ENCODE assay signal across 28 cellular contexts in the genomic region with DNA sequence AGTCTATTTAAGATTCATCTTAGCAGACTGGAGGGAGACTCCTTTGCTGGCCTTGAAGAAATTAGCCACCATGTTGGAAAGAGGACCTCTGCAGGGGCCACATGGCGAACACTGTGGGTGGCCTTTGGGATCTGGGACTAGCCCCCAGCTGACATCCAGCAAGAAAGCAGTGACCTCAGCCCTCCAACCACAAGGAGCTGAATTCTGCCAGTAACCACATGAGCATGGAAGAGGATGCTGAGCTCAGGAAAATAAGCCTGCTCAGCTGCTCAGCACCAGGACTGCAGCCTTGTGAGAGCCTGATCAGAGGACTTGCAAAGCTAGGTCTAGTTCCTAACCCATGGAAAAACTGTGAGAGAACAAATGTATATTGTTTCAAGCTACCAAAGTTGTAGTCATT.
DNase-seq lines count a peak whose midpoint lies in the region; ATAC-seq, FAIRE-seq and TF ChIP-seq lines count a peak whose summit lies in the region.
"Had no signal": no experiment of that assay in that cellular context is flagged by ENCODE, and none has a peak within 500 bp of the region (broad histone marks: within the 10 kb centered on the region; RNA-seq: fewer than 3 reads in every experiment).

No MANE protein-coding gene starts in this region.

- no peak overlapping the region for H2BK120ac ChIP-seq in neuronal stem cell (ENCODE audit: low read depth, low read length)

- H3K27ac ChIP-seq in astrocyte (ENCODE audit: low read depth, low read length), result no peak overlapping the region
- no peak overlapping the region for H3K27ac ChIP-seq in neuronal stem cell (replicated peaks; ENCODE audit: low read length)
- H3K27ac ChIP-seq: A549; BLaER1 treated with 17β-estradiol and CSF1 and Interleukin-3, amounts not matched to agents 10 nM and 100 nM had no signal

- in situ Hi-C loops in astrocyte of the spinal cord (cut with HindIII; ENCODE audit: low sequenced_read_pairs), result no loop called here

- H3K27ac Mint-ChIP-seq in astrocyte (ENCODE audit: unreplicated experiment) (peak overlapping the region; percentile 20), progenitor cell of endocrine pancreas (peak overlapping the region; percentile 83), mesothelial cell of epicardium (no peak overlapping the region)
- H3K27ac Mint-ChIP-seq: CD14-positive monocyte; CD4-positive, alpha-beta T cell; CD8-positive, alpha-beta memory T cell; GM23338; HFFc6 had no signal

- H3K14ac ChIP-seq in neuronal stem cell (ENCODE audit: low read length), result no peak overlapping the region

- H3K18ac ChIP-seq in neuronal stem cell (ENCODE audit: low read length), result no peak overlapping the region

- H2AFZ ChIP-seq in astrocyte (ENCODE audit: low read depth, low read length) (no peak overlapping the region), neuronal stem cell (ENCODE audit: low read length) (no peak overlapping the region)
- H2AFZ ChIP-seq: GM23338 had no signal

- FAIRE-seq in astrocyte (lab: Jason Lieb, UNC), result no peak
- FAIRE-seq: A549, D721Med, GM12878, GM19239, H54 had no signal

- DNase-seq in M059J (ENCODE audit: low read depth) (peak; percentile 9), astrocyte (ENCODE audit: low read depth) (peak; percentile 15), astrocyte of the spinal cord (ENCODE audit: low read depth, low spot score) (peak; percentile 9), progenitor cell of endocrine pancreas (ENCODE audit: low spot score, unreplicated experiment) (no peak), neuronal stem cell (ENCODE audit: low spot score) (no peak), mesothelial cell of epicardium (ENCODE audit: low spot score in 2 of 2, unreplicated experiment in 2 of 2) (no peak), NCI-H524 treated with DMSO at 0.1 percent for 48 hours (lab: John Stamatoyannopoulos, UW) (no peak)
- DNase-seq: 8988T; ACHN; AML-193; BE2C; CD4-positive, alpha-beta T cell; CD8-positive, alpha-beta memory T cell; DMS 273 treated with DMSO at 0.1 percent for 48 hours; DMS79; EL; GDM1; HFFc6 had no signal

- H3K4me1 ChIP-seq in astrocyte (ENCODE audit: insufficient read depth, low read length), result no peaks in the 10 kb centered on the region
- H3K4me1 ChIP-seq in neuronal stem cell (ENCODE audit: control insufficient read depth in 2 of 2, insufficient read depth in 1 of 2, low read depth in 1 of 2, low read length in 2 of 2), result peaks cover 0 to 6% of the 10 kb centered on the region in 2 donors
- H3K4me1 ChIP-seq: BE2C had no signal

- no peak overlapping the region for H2BK15ac ChIP-seq in neuronal stem cell (ENCODE audit: low read length)

- no peak for TF ChIP-seq CTCF in astrocyte (IDR thresholded peaks at IDR 0.05; ENCODE audit: insufficient read depth, low read depth, low read length)
- no peak for TF ChIP-seq CTCF in astrocyte of the spinal cord (IDR thresholded peaks at IDR 0.05; ENCODE audit: low read depth, low read length)
- no peak for TF ChIP-seq CTCF in progenitor cell of endocrine pancreas (IDR thresholded peaks at IDR 0.05; ENCODE audit: unreplicated experiment)
- no peak for TF ChIP-seq CTCF in mesothelial cell of epicardium (IDR thresholded peaks at IDR 0.05; ENCODE audit: unreplicated experiment)

- ATAC-seq in GM21526 (IDR thresholded peaks at IDR 0.05; ENCODE audit: low FRiP score, unreplicated experiment), result no peak
- ATAC-seq: A549, GM12878, GM23338 had no signal

- no peaks in the 10 kb centered on the region for H3K79me2 ChIP-seq in astrocyte (ENCODE audit: insufficient read depth, low read length)

- WGBS in neuronal stem cell (ENCODE audit: extremely low coverage in 2 of 2, insufficient read length in 2 of 2, insufficient replicate concordance in 1 of 2), 2 donors, result no CpG with 5 or more reads among the region's 1 CpG

- H3K27me3 Mint-ChIP-seq in astrocyte (ENCODE audit: low read depth, unreplicated experiment) (peaks cover 10% of the 10 kb centered on the region), progenitor cell of endocrine pancreas (no peaks in the 10 kb centered on the region), mesothelial cell of epicardium (ENCODE audit: low read depth) (peaks cover 2% of the 10 kb centered on the region)
- H3K27me3 Mint-ChIP-seq: CD4-positive, alpha-beta T cell; CD8-positive, alpha-beta memory T cell had no signal

- no peak overlapping the region for H3K9ac ChIP-seq in astrocyte (ENCODE audit: low read length)
- no peak overlapping the region for H3K9ac ChIP-seq in neuronal stem cell (ENCODE audit: low read depth, low read length, poor library complexity)
- H3K9ac ChIP-seq: BLaER1 treated with 17β-estradiol and CSF1 and Interleukin-3, amounts not matched to agents 10 nM and 100 nM had no signal

- H3K36me3 ChIP-seq in astrocyte (ENCODE audit: insufficient read depth, low read length) (no peaks in the 10 kb centered on the region), neuronal stem cell (replicated peaks in 1 of 2; ENCODE audit: control insufficient read depth in 2 of 2, insufficient read depth in 2 of 2, low read length in 2 of 2) (no peaks in the 10 kb centered on the region)
- H3K36me3 ChIP-seq: BE2C; BLaER1 treated with 17β-estradiol and CSF1 and Interleukin-3, amounts not matched to agents 10 nM and 100 nM; HAP-1 had no signal

- H3K4me3 Mint-ChIP-seq in astrocyte (ENCODE audit: unreplicated experiment) (no peak overlapping the region), progenitor cell of endocrine pancreas (ENCODE audit: low read depth) (no peak overlapping the region), mesothelial cell of epicardium (no peak overlapping the region)
- H3K4me3 Mint-ChIP-seq: CD14-positive monocyte; CD4-positive, alpha-beta T cell; CD8-positive, alpha-beta memory T cell; GM23338; HFFc6 had no signal

- H3K79me1 ChIP-seq in neuronal stem cell (ENCODE audit: low read depth, low read length), result no peaks in the 10 kb centered on the region

- H2AK5ac ChIP-seq in neuronal stem cell (ENCODE audit: low read depth, low read length), result no peak overlapping the region

- no peak overlapping the region for H3K4me3 ChIP-seq in astrocyte (ENCODE audit: insufficient read depth, low read depth, low read length)
- H3K4me3 ChIP-seq in astrocyte of the spinal cord (ENCODE audit: low read depth, low read length), result no peak overlapping the region
- H3K4me3 ChIP-seq in neuronal stem cell (ENCODE audit: low read length in 2 of 2), result no peak overlapping the region
- H3K4me3 ChIP-seq: A549; BLaER1 treated with 17β-estradiol and CSF1 and Interleukin-3, amounts not matched to agents 10 nM and 100 nM; GM12878; GM23338; HAP-1 had no signal

- H4K91ac ChIP-seq in neuronal stem cell (ENCODE audit: low read depth, low read length, poor library complexity), result no peak overlapping the region

- no peaks in the 10 kb centered on the region for H4K20me1 ChIP-seq in astrocyte (ENCODE audit: insufficient read depth, low read length)
- H4K20me1 ChIP-seq: BLaER1 treated with 17β-estradiol and CSF1 and Interleukin-3, amounts not matched to agents 10 nM and 100 nM had no signal

- H4K8ac ChIP-seq in neuronal stem cell (ENCODE audit: low read depth, low read length), result no peak overlapping the region

- no peak overlapping the region for H3K4ac ChIP-seq in neuronal stem cell (ENCODE audit: low read length)

- H3K23ac ChIP-seq in neuronal stem cell (ENCODE audit: low read depth, low read length, poor library complexity), result no peak overlapping the region

- H3K9me3 Mint-ChIP-seq in astrocyte (ENCODE audit: unreplicated experiment) (peaks cover 14% of the 10 kb centered on the region), progenitor cell of endocrine pancreas (ENCODE audit: low read depth) (no peaks in the 10 kb centered on the region), mesothelial cell of epicardium (peaks cover 3% of the 10 kb centered on the region)
- H3K9me3 Mint-ChIP-seq: CD4-positive, alpha-beta T cell had no signal

- H3K4me2 ChIP-seq in astrocyte (ENCODE audit: low read length) (no peak overlapping the region), neuronal stem cell (ENCODE audit: insufficient read depth, low read length, poor library complexity, severe bottlenecking) (no peak overlapping the region)
- H3K4me2 ChIP-seq: A549; BLaER1 treated with 17β-estradiol and CSF1 and Interleukin-3, amounts not matched to agents 10 nM and 100 nM; GM23338 had no signal

- H2BK5ac ChIP-seq in neuronal stem cell (ENCODE audit: low read length), result no peak overlapping the region

- H3K4me1 Mint-ChIP-seq in astrocyte (ENCODE audit: low read depth, unreplicated experiment) (peaks cover 23% of the 10 kb centered on the region), progenitor cell of endocrine pancreas (ENCODE audit: low read depth) (peaks cover 28% of the 10 kb centered on the region), mesothelial cell of epicardium (peaks cover 14% of the 10 kb centered on the region)
- H3K4me1 Mint-ChIP-seq: CD14-positive monocyte; CD8-positive, alpha-beta memory T cell; GM23338 had no signal

- peaks cover 4% of the 10 kb centered on the region for H3K36me3 Mint-ChIP-seq in astrocyte (ENCODE audit: low read depth, unreplicated experiment)
- H3K36me3 Mint-ChIP-seq in progenitor cell of endocrine pancreas (ENCODE audit: insufficient read depth), result no peaks in the 10 kb centered on the region
- no peaks in the 10 kb centered on the region for H3K36me3 Mint-ChIP-seq in mesothelial cell of epicardium
- H3K36me3 Mint-ChIP-seq: CD14-positive monocyte; CD8-positive, alpha-beta memory T cell had no signal

- H2BK12ac ChIP-seq in neuronal stem cell (ENCODE audit: low read length), result no peak overlapping the region

- H3K9me3 ChIP-seq in astrocyte (ENCODE audit: insufficient read depth, low read depth, low read length) (no peaks in the 10 kb centered on the region), neuronal stem cell (replicated peaks in 1 of 2; ENCODE audit: control insufficient read depth in 2 of 2, insufficient read depth in 1 of 2, low read depth in 1 of 2, low read length in 2 of 2) (peaks cover 0 to 6% of the 10 kb centered on the region in 2 donors)
- H3K9me3 ChIP-seq: A549, BE2C, HAP-1 had no signal

- H3K27me3 ChIP-seq in astrocyte (ENCODE audit: insufficient read depth, low read length), result no peaks in the 10 kb centered on the region
- no peaks in the 10 kb centered on the region for H3K27me3 ChIP-seq in neuronal stem cell (ENCODE audit: control insufficient read depth in 3 of 3, insufficient read depth in 3 of 3, low read depth in 1 of 3, low read length in 3 of 3)
- H3K27me3 ChIP-seq: BE2C; BLaER1 treated with 17β-estradiol and CSF1 and Interleukin-3, amounts not matched to agents 10 nM and 100 nM had no signal

Comparison
In these comparisons a context has a peak if more than half of its experiments do, and no peak if none do; other contexts are left out.
1. DNase-seq: peak in M059J (single experiment), astrocyte (single experiment) and astrocyte of the spinal cord (single experiment); none in progenitor cell of endocrine pancreas (single experiment), neuronal stem cell (single experiment), mesothelial cell of epicardium (0 of 2) and NCI-H524 treated with DMSO at 0.1 percent for 48 hours (single experiment).